18 cellular contexts compared by ENCODE assay signal in the genomic region with DNA sequence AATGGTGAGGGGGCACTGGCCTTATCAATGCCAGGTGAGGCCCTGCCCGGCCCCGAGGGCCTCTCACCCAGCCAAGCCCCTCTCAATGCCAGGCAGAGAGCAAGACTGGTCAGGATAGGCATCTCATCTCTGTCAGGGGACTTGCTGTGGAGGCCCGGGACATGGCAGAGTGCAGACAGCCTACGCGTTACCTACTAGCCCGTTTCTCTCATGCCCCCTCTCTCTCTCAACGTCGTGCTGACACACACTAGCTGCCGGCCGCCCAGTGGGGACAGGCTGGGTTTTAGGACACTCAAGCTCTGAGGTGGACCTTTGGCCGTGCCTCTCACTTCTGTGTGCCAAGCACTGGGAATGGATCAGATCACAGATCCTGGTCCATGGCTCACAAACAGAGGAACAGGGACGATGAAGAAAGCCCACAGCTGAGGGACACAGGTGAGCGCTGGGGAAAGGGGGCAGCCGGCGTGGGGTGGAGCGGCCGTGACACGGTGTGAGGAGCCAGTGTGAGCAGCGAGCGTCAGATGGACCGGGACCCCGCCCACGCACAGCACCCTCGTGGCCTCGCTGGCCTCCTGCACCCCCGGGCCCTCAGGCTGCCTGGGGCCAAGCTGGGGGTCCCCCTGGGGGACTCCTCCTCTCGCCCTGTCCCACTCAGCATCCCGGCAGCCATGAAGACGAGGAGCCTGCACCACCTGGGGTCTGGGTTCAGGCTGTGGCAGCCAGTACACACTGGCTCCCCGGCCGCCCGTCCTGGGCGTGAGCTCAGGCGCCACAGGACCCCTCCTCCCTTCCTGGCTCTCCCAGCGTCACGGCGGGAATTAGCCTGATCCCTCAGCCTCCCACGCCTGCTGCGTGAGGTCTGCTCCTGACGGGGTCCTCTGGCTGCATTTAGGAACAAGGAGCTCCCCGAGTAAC.
A peak's percentile ranks its signal among the peaks of the same experiment; 100 is the strongest.
DNase-seq lines count a peak whose midpoint lies in the region; ATAC-seq and TF ChIP-seq lines count a peak whose summit lies in the region.
"Had no signal": no experiment of that assay in that cellular context is flagged by ENCODE, and none has a peak within 500 bp of the region (broad histone marks: within the 10 kb centered on the region; RNA-seq: fewer than 3 reads in every experiment).

No MANE protein-coding gene starts in this region.

- H3K9me3 ChIP-seq in right cardiac atrium (ENCODE audit: control insufficient read depth, low read length): no peaks in the 10 kb centered on the region
- H3K9me3 ChIP-seq in right atrium auricular region: peaks cover 0 to 3% of the 10 kb centered on the region in 2 donors
- no peaks in the 10 kb centered on the region for H3K9me3 ChIP-seq in MM.1S (replicated peaks; ENCODE audit: insufficient read depth, low read length)
- H3K9me3 ChIP-seq in neutrophil: no peaks in the 10 kb centered on the region
- H3K9me3 ChIP-seq in tibial nerve: no peaks in the 10 kb centered on the region
- H3K9me3 ChIP-seq: BE2C had no signal

- 92% methylated on average over 40 of the region's 41 CpGs for WGBS in right cardiac atrium
- 76% methylated on average over 28 to 32 of the region's 41 CpGs for WGBS in tibial nerve, 2 donors

- H3K36me3 ChIP-seq in right atrium auricular region (peaks cover 7% of the 10 kb centered on the region), MM.1S (replicated peaks; ENCODE audit: insufficient read depth, low read length) (peaks cover 3% of the 10 kb centered on the region; the same call in 1 of the 2 replicates), neutrophil (peaks cover 20% of the 10 kb centered on the region), tibial nerve (peaks cover 0 to 38% (median 0%) of the 10 kb centered on the region in 3 donors)

- no peaks in the 10 kb centered on the region for H3K9me2 ChIP-seq in MM.1S (replicated peaks; ENCODE audit: insufficient read depth, low read length)

- no peaks in the 10 kb centered on the region for H4K20me1 ChIP-seq in MM.1S (ENCODE audit: insufficient read depth, low read length)

- peaks cover 45% of the 10 kb centered on the region for H3F3A ChIP-seq in MM.1S (ENCODE audit: insufficient read depth, low read length)

- peak overlapping the region; percentile 44 for H3K4me3 Mint-ChIP-seq in memory B cell

- H3K9ac ChIP-seq in MM.1S (ENCODE audit: low read length): no peak overlapping the region

- H3K4me3 ChIP-seq in right cardiac atrium (ENCODE audit: low read length): no peak overlapping the region
- no peak overlapping the region for H3K4me3 ChIP-seq in right atrium auricular region
- no peak overlapping the region for H3K4me3 ChIP-seq in MM.1S (ENCODE audit: low read length)
- no peak overlapping the region for H3K4me3 ChIP-seq in neutrophil (ENCODE audit: low read depth in 1 of 2, low read length in 1 of 2)
- no peak overlapping the region for H3K4me3 ChIP-seq in tibial nerve
- H3K4me3 ChIP-seq: PC-9 had no signal

- H3K4me2 ChIP-seq in MM.1S (ENCODE audit: low read depth, low read length): no peak overlapping the region
- H3K4me2 ChIP-seq: PC-9 had no signal

- H3K4me1 ChIP-seq in right cardiac atrium (ENCODE audit: control insufficient read depth, insufficient read depth, low read length) (no peaks in the 10 kb centered on the region), right atrium auricular region (no peaks in the 10 kb centered on the region), MM.1S (ENCODE audit: low read length) (peaks cover 44% of the 10 kb centered on the region), neutrophil (ENCODE audit: control insufficient read depth in 1 of 2, insufficient read depth in 1 of 2, low read depth in 1 of 2, low read length in 1 of 2) (peaks cover 52 to 54% of the 10 kb centered on the region in 2 experiments), tibial nerve (peaks cover 0 to 48% (median 17%) of the 10 kb centered on the region in 4 donors)
- H3K4me1 ChIP-seq: BE2C had no signal

- peaks cover 6% of the 10 kb centered on the region for H3K36me3 Mint-ChIP-seq in memory B cell

- H2AFZ ChIP-seq in MM.1S (ENCODE audit: low read length): no peak overlapping the region
- H2AFZ ChIP-seq: PC-9 had no signal

- intact Hi-C loops in right cardiac atrium (cut with DNase I): no loop called here

- H3K79me2 ChIP-seq in MM.1S (ENCODE audit: low read length): peaks cover 88% of the 10 kb centered on the region

- no peak for TF ChIP-seq EP300 in tibial nerve (IDR thresholded peaks at IDR 0.05)

- DNase-seq in right cardiac atrium: peak in 2 of 3 donors; percentile 21 to 56
- no peak for DNase-seq in right atrium auricular region (ENCODE audit: low spot score)
- DNase-seq in MM.1S: no peak
- DNase-seq in memory B cell (ENCODE audit: low spot score in 2 of 2): no peak
- no peak for DNase-seq in SIG-M5 (lab: John Stamatoyannopoulos, UW)
- DNase-seq in stimulated activated naive CD4-positive, alpha-beta T cell (lab: John Stamatoyannopoulos, UW): no peak
- DNase-seq in tibial nerve (ENCODE audit: low spot score in 2 of 2): no peak
- DNase-seq: BE2C, COR-L47, DMS153, EL, GOT3, NCI-H1436, NCI-H2081 treated with DMSO at 0.1 percent for 48 hours, NCI-H345, NCI-H526 treated with DMSO at 0.1 percent for 48 hours, PC-9 had no signal

- peak overlapping the region; percentile 12 for H3K27ac Mint-ChIP-seq in memory B cell

- H3K9me3 Mint-ChIP-seq in memory B cell: no peaks in the 10 kb centered on the region

- H3K27me3 ChIP-seq in right cardiac atrium (ENCODE audit: control insufficient read depth, insufficient read depth) (no peaks in the 10 kb centered on the region), right atrium auricular region (no peaks in the 10 kb centered on the region), MM.1S (replicated peaks; ENCODE audit: insufficient read depth, low read length) (no peaks in the 10 kb centered on the region), neutrophil (no peaks in the 10 kb centered on the region), tibial nerve (no peaks in the 10 kb centered on the region)
- H3K27me3 ChIP-seq: BE2C had no signal

- ATAC-seq in right cardiac atrium (no peak), memory B cell (ENCODE audit: low read depth) (no peak)

- H3K27me3 Mint-ChIP-seq in memory B cell: no peaks in the 10 kb centered on the region

- TF ChIP-seq CTCF in right atrium auricular region (IDR thresholded peaks at IDR 0.05) (no peak), MM.1S (IDR thresholded peaks at IDR 0.05; ENCODE audit: low read length) (no peak), neutrophil (IDR thresholded peaks at IDR 0.05) (no peak), tibial nerve (IDR thresholded peaks at IDR 0.05) (no peak)

- no peak for TF ChIP-seq POLR2A in tibial nerve (IDR thresholded peaks at IDR 0.05)

- H3K27ac ChIP-seq in right cardiac atrium (ENCODE audit: low read length) (no peak overlapping the region), right atrium auricular region (no peak overlapping the region), MM.1S (ENCODE audit: low read length) (peak overlapping the region; percentile 86; the same call in 1 of the 2 replicates), neutrophil (peak overlapping the region; percentile 64), tibial nerve (no peak overlapping the region)
- H3K27ac ChIP-seq: PC-9 had no signal

- H3K4me1 Mint-ChIP-seq in memory B cell: peaks cover 56% of the 10 kb centered on the region

Comparison
In these comparisons a context has a peak if more than half of its experiments do, and no peak if none do; other contexts are left out.
1. DNase-seq: peak in right cardiac atrium (2 of 3); none in right atrium auricular region (single experiment), MM.1S (single experiment), memory B cell (0 of 2), SIG-M5 (single experiment), stimulated activated naive CD4-positive, alpha-beta T cell (0 of 6) and tibial nerve (0 of 2).
2. H3K27ac ChIP-seq: peak in MM.1S (single experiment) and neutrophil (single experiment); none in right cardiac atrium (single experiment), right atrium auricular region (0 of 2) and tibial nerve (0 of 4).